Comparison of ENCODE assay signal across 8 cellular contexts in genomic region chr7:148142660-148143248, GRCh38.
DNase-seq lines count a peak whose midpoint lies in the region; ATAC-seq and TF ChIP-seq lines count a peak whose summit lies in the region.

No MANE protein-coding gene starts in this region.

- no peak overlapping the region for H3K4me3 ChIP-seq in fibroblast of the aortic adventitia (ENCODE audit: low read depth, low read length)

- ATAC-seq in sciatic nerve (peak; percentile 67), HG03097 (IDR thresholded peaks at IDR 0.05; ENCODE audit: low FRiP score, unreplicated experiment) (no peak), GM18873 (IDR thresholded peaks at IDR 0.05; ENCODE audit: low FRiP score, unreplicated experiment) (no peak)

- peak; percentile 12 for TF ChIP-seq CTCF in fibroblast of the aortic adventitia (IDR thresholded peaks at IDR 0.05; ENCODE audit: insufficient read depth, low read length)

- intact Hi-C loops in sciatic nerve (cut with DNase I) = no loop called here

- DNase-seq in NCI-H524 (lab: John Stamatoyannopoulos, UW) = peak; percentile 42 to 68
- DNase-seq in NCI-H524 treated with DMSO at 0.1 percent for 48 hours (lab: John Stamatoyannopoulos, UW) = no peak
- DNase-seq in HuH-7.5 (ENCODE audit: low spot score) = peak; percentile 10
- DNase-seq in OCI-M2 (lab: John Stamatoyannopoulos, UW; ENCODE audit: unreplicated experiment) = peak; percentile 48
- DNase-seq in fibroblast of the aortic adventitia (ENCODE audit: low read depth) = peak; percentile 19
- DNase-seq in sciatic nerve (ENCODE audit: low spot score) = no peak

Comparison
In these comparisons a context has a peak if more than half of its experiments do, and no peak if none do; other contexts are left out.
1. DNase-seq: peak in NCI-H524 (2 of 2), HuH-7.5 (single experiment), OCI-M2 (single experiment) and fibroblast of the aortic adventitia (single experiment); none in NCI-H524 treated with DMSO at 0.1 percent for 48 hours (single experiment) and sciatic nerve (single experiment).